ENCODE assay signal across 8 cellular contexts in genomic region chr15:50181983-50182232, GRCh38. TPM values are rescaled to one million over a fixed set of nuclear protein-coding genes. Genes with fewer than 3 reads are reported as not detected.
A peak's percentile ranks its signal among the peaks of the same experiment; 100 is the strongest.
DNase-seq lines count a peak whose midpoint lies in the region; ATAC-seq and TF ChIP-seq lines count a peak whose summit lies in the region.

SLC27A2 (plus strand) TSS chr15:50182196; CDS start chr15:50182428, 232 bp downstream.

- DNase-seq in activated T-cell treated with anti-CD3 and anti-CD28 coated beads for 24 hours (ENCODE audit: low read depth) (peak; percentile 16), RWPE1 (ENCODE audit: low spot score) (no peak), epithelial cell of proximal tubule (ENCODE audit: low read depth) (no peak), nephron progenitor cell (no peak), OCI-M1 (lab: John Stamatoyannopoulos, UW) (no peak), glomerular visceral epithelial cell (ENCODE audit: extremely low spot score) (no peak)
- DNase-seq in activated T-cell treated with anti-CD3 and anti-CD28 coated beads, Interleukin-2, amount 50 U/mL, for 1 hour: no peak

- no peak within 1 kb of the TSS for H3K27ac ChIP-seq in RWPE1

- CTCF ChIA-PET in RWPE1 (lab: Yijun Ruan, JAX): interaction anchor here (0.6 to 2.0 kb wide), 8 partner anchors 10 to 143 kb away, joined by 3 to 6 read pairs (median 4); no protein-coding TSS in a partner anchor

- H3K27me3 Mint-ChIP-seq in nephron progenitor cell (ENCODE audit: low read depth, poor library complexity): peaks cover 72% of the 10 kb centered on the region

- no peaks in the 10 kb centered on the region for H3K9me3 Mint-ChIP-seq in nephron progenitor cell

- peak; percentile 48 for ATAC-seq in HG02970 (IDR thresholded peaks at IDR 0.05; ENCODE audit: low FRiP score, unreplicated experiment)

- TF ChIP-seq CTCF in RWPE1 (conservative IDR thresholded peaks at IDR 0.05; ENCODE audit: low read depth) (peak; percentile 47), epithelial cell of proximal tubule (conservative IDR thresholded peaks at IDR 0.05; ENCODE audit: low read depth, low read length) (peak; percentile 53), nephron progenitor cell (IDR thresholded peaks at IDR 0.05) (peak; percentile 28)

- POLR2A ChIA-PET in RWPE1 (lab: Yijun Ruan, JAX; ENCODE audit: low non-redundant PET): no interaction called here

- peak within 1 kb of the TSS; percentile 88 for H3K4me3 Mint-ChIP-seq in nephron progenitor cell

- no peaks in the 10 kb centered on the region for H3K36me3 Mint-ChIP-seq in nephron progenitor cell (ENCODE audit: low read depth)

- peak within 1 kb of the TSS; percentile 64 for H3K4me3 ChIP-seq in epithelial cell of proximal tubule (ENCODE audit: low read depth, low read length)

- H3K4me1 Mint-ChIP-seq in nephron progenitor cell: peaks cover 9% of the 10 kb centered on the region

- H3K27ac Mint-ChIP-seq in nephron progenitor cell: no peak within 1 kb of the TSS

RNA-seq across cellular contexts. Expression of gene SLC27A2, which starts in this region (rescaled TPM):
- 6.0 and 6.2 TPM in 2 replicates for total RNA-seq in epithelial cell of proximal tubule
